Comparison of ENCODE assay signal across 1 cellular context in genomic region chr12:123268850-123269249, GRCh38.
TF ChIP-seq lines count a peak whose summit lies in the region.

No MANE protein-coding gene starts in this region.

TF ChIP-seq in SK-N-SH treated with all-trans-retinoic acid at 6 μM for 48 hours, 23 proteins besides CTCF, POLR2A, EP300 and RAD21 (continued from another document):
- TF ChIP-seq CSRNP3 (CRISPR knock-in tag; IDR thresholded peaks at IDR 0.05): no peak
